ENCODE assay signal across 8 cellular contexts in the genomic region with DNA sequence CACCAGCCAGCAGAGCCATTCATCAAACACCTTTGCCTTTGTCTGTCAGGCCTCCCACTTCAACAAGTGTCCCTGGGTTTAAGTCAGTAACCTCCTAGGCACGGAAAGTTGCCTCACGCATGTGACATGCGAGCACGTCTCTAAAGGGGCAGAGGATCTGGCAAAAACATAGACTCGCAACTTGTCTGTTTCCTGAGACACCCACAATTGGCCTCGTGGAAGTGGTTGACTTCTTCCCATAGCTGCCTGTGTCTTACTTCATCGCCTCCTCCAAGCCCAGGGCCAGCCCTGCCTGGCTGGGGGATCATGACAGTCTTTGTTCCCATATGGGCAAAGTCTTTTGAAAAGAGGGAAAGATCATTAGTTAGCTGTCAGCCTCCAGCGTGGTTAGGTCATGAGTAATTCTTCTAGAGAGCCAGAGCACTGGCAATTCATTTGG. TPM values are rescaled to one million over a fixed set of nuclear protein-coding genes. Genes with fewer than 3 reads are reported as not detected.
DNase-seq lines count a peak whose midpoint lies in the region; ATAC-seq and TF ChIP-seq lines count a peak whose summit lies in the region.

No MANE protein-coding gene starts in this region.

- no peaks in the 10 kb centered on the region for H3K9me3 ChIP-seq in heart right ventricle

- ATAC-seq in heart right ventricle (peak in 7 of 8 donors; percentile 7 to 63 (median 31)), sciatic nerve (peak; percentile 27), HG02885 (IDR thresholded peaks at IDR 0.05; ENCODE audit: poor library complexity, unreplicated experiment) (no peak)

- no peaks in the 10 kb centered on the region for H3K36me3 ChIP-seq in heart right ventricle

- WGBS in heart right ventricle, 2 donors = 47% methylated on average over 8 of the region's 8 CpGs

- no peaks in the 10 kb centered on the region for H3K27me3 ChIP-seq in heart right ventricle

- intact Hi-C loops in heart right ventricle (cut with DNase I) (loop anchor here (1.0 to 10.0 kb wide), 14 partner anchors 39 to 847 kb away; partner anchors contain the start of genes ELL2 (in 5 of the 10) and CAST (in 1 of the 10)), sciatic nerve (cut with DNase I) (loop anchor here (5.0 kb wide), 1 partner anchor 479 kb away; no protein-coding TSS in a partner anchor)

- H3K4me3 ChIP-seq in heart right ventricle = peak overlapping the region in 1 of 10 donors; percentile 28

- peaks cover 12 to 78% (median 55%) of the 10 kb centered on the region in 9 donors for H3K4me1 ChIP-seq in heart right ventricle

- DNase-seq in EL (peak; percentile 92), heart right ventricle (peak in 1 of 2 donors; percentile 38), sciatic nerve (ENCODE audit: low spot score) (no peak), NCI-H510A treated with DMSO at 0.1 percent for 48 hours (lab: John Stamatoyannopoulos, UW) (no peak), NOMO-1 treated with dmso at 0.1 percent for 144 hours (lab: John Stamatoyannopoulos, UW; ENCODE audit: unreplicated experiment) (no peak), ecto neural progenitor cell (ENCODE audit: low spot score) (no peak)

- H3K27ac ChIP-seq in VCaP = peak overlapping the region; percentile 67
- peak overlapping the region; percentile 87 to 94 (median 90) for H3K27ac ChIP-seq in heart right ventricle

- TF ChIP-seq CTCF in VCaP (conservative IDR thresholded peaks at IDR 0.05) (no peak), heart right ventricle (IDR thresholded peaks at IDR 0.05) (no peak)

RNA-seq across cellular contexts. Expression of gene GLRX, which starts 35.5 kb away (rescaled TPM):
- total RNA-seq in heart right ventricle (100 to 1,000 TPM in 7 of 10 donors, 10 to 100 TPM in 3; 68.7 to 156 (median 111) TPM), sciatic nerve (22.2 TPM)
- 100 to 1,000 TPM in 1 of 2 donors, 10 to 100 TPM in 1; 51.6 to 116 TPM for polyA plus RNA-seq in heart right ventricle
